ENCODE assay signal across 1 cellular context in genomic region chr2:108583903-108584520, GRCh38.
TF ChIP-seq lines count a peak whose summit lies in the region.

No MANE protein-coding gene starts in this region.

TF ChIP-seq in HepG2, 621 proteins besides CTCF, POLR2A, EP300 and RAD21 (continued from another document and continues in another):
- no peak for TF ChIP-seq IRF1 (CRISPR knock-in tag; IDR thresholded peaks at IDR 0.05; ENCODE audit: low read depth)
- TF ChIP-seq ZNF816 (CRISPR knock-in tag; IDR thresholded peaks at IDR 0.05; ENCODE audit: borderline replicate concordance) = no peak
- no peak for TF ChIP-seq TMF1 (CRISPR knock-in tag; IDR thresholded peaks at IDR 0.05; ENCODE audit: low read depth)
- no peak for TF ChIP-seq ZNF160 (CRISPR knock-in tag; IDR thresholded peaks at IDR 0.05)
- no peak for TF ChIP-seq TFDP1 (CRISPR knock-in tag; IDR thresholded peaks at IDR 0.05; ENCODE audit: borderline replicate concordance)
- TF ChIP-seq ZNF556 (CRISPR knock-in tag; IDR thresholded peaks at IDR 0.05; ENCODE audit: borderline replicate concordance) = no peak
- TF ChIP-seq MYPOP (CRISPR knock-in tag; IDR thresholded peaks at IDR 0.05) = no peak
- no peak for TF ChIP-seq MAX (IDR thresholded peaks at IDR 0.05)
- TF ChIP-seq PTBP1 (IDR thresholded peaks at IDR 0.05; ENCODE audit: low read depth, low read length, poor library complexity, severe bottlenecking) = no peak
- TF ChIP-seq MLXIP (CRISPR knock-in tag; IDR thresholded peaks at IDR 0.05; ENCODE audit: borderline replicate concordance) = no peak
- TF ChIP-seq NFKBIZ (CRISPR knock-in tag; IDR thresholded peaks at IDR 0.05) = no peak
- TF ChIP-seq FOSL2 (CRISPR knock-in tag; IDR thresholded peaks at IDR 0.05) = peak; percentile 26; the same call in 1 of the 2 replicates
- TF ChIP-seq EED (CRISPR knock-in tag; IDR thresholded peaks at IDR 0.05) = no peak
- no peak for TF ChIP-seq ZFP62 (CRISPR knock-in tag; IDR thresholded peaks at IDR 0.05)
- TF ChIP-seq ZBTB10 (CRISPR knock-in tag; IDR thresholded peaks at IDR 0.05; ENCODE audit: borderline replicate concordance) = no peak
- no peak for TF ChIP-seq SMAD9 (CRISPR knock-in tag; IDR thresholded peaks at IDR 0.05)
- no peak for TF ChIP-seq ZBTB2 (CRISPR knock-in tag; IDR thresholded peaks at IDR 0.05; ENCODE audit: low read depth)
- TF ChIP-seq CREB1 (IDR thresholded peaks at IDR 0.05) = no peak
- TF ChIP-seq CREB1 (CRISPR knock-in tag; IDR thresholded peaks at IDR 0.05) = no peak
- TF ChIP-seq ZNF530 (CRISPR knock-in tag; IDR thresholded peaks at IDR 0.05; ENCODE audit: low read depth) = no peak
- TF ChIP-seq AHR (CRISPR knock-in tag; IDR thresholded peaks at IDR 0.05) = no peak
- no peak for TF ChIP-seq ZSCAN31 (CRISPR knock-in tag; IDR thresholded peaks at IDR 0.05; ENCODE audit: low read depth)
- no peak for TF ChIP-seq XBP1 (CRISPR knock-in tag; IDR thresholded peaks at IDR 0.05)
- no peak for TF ChIP-seq ARNT2 (CRISPR knock-in tag; IDR thresholded peaks at IDR 0.05; ENCODE audit: low read depth)
- no peak for TF ChIP-seq ZNF704 (CRISPR knock-in tag; IDR thresholded peaks at IDR 0.05; ENCODE audit: borderline replicate concordance)
- no peak for TF ChIP-seq POLR2AphosphoS2 (IDR thresholded peaks at IDR 0.05; ENCODE audit: low read depth, low read length)
- TF ChIP-seq CBX5 (CRISPR knock-in tag; IDR thresholded peaks at IDR 0.05; ENCODE audit: borderline replicate concordance) = peak; percentile 61; the same call in 1 of the 2 replicates
- TF ChIP-seq HMGA1 (CRISPR knock-in tag; conservative IDR thresholded peaks at IDR 0.05) = no peak
- TF ChIP-seq ZSCAN22 (CRISPR knock-in tag; IDR thresholded peaks at IDR 0.05) = no peak
- TF ChIP-seq ZNF773 (CRISPR knock-in tag; IDR thresholded peaks at IDR 0.05; ENCODE audit: borderline replicate concordance) = no peak
- TF ChIP-seq ZNF337 (CRISPR knock-in tag; IDR thresholded peaks at IDR 0.05; ENCODE audit: borderline replicate concordance, low read depth) = no peak
- no peak for TF ChIP-seq RBAK (CRISPR knock-in tag; IDR thresholded peaks at IDR 0.05)
- TF ChIP-seq GATAD1 (CRISPR knock-in tag; IDR thresholded peaks at IDR 0.05) = 0 out of 2 replicates have a peak, but pooled peaks have one; percentile 17
- TF ChIP-seq MYC (CRISPR knock-in tag; IDR thresholded peaks at IDR 0.05; ENCODE audit: borderline replicate concordance) = no peak
- TF ChIP-seq ZNF784 (CRISPR knock-in tag; IDR thresholded peaks at IDR 0.05; ENCODE audit: borderline replicate concordance) = no peak
- TF ChIP-seq ZNF879 (CRISPR knock-in tag; IDR thresholded peaks at IDR 0.05) = no peak
- TF ChIP-seq HMGXB4 (CRISPR knock-in tag; IDR thresholded peaks at IDR 0.05; ENCODE audit: borderline replicate concordance in 1 of 2, low read depth in 1 of 2) = peak; percentile 28 to 48; a peak in 2 of 4 replicates
- TF ChIP-seq GATAD2A (CRISPR knock-in tag; IDR thresholded peaks at IDR 0.05) = peak; percentile 59; the same call in 1 of the 2 replicates
- peak; percentile 54 for TF ChIP-seq PPARG (CRISPR knock-in tag; conservative IDR thresholded peaks at IDR 0.05)
- peak; percentile 38; the same call in 1 of the 2 replicates for TF ChIP-seq ARID5B (CRISPR knock-in tag; IDR thresholded peaks at IDR 0.05)
- TF ChIP-seq POGZ (CRISPR knock-in tag; IDR thresholded peaks at IDR 0.05) = no peak
